In the genomic region with DNA sequence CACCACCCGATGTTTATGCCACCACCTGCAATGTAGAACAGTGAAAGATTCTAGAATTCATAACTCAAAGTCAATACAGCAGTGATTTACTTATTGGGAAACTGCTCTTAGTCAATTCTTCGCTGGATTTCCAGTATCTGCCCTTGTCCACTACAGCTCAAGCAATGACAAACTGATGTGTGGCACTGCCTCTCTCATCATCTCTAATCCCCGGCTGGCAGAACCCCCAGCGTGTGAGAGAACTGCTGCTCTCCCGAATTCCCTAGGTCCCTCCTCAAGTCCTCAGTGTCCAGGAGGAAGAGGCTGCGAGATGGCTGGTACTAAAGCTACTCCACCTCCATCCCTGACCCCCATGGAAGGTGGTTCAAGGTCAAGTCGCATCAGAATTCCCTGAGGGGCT, we compare ENCODE assay signal across 9 cellular contexts. TPM values are rescaled to one million over a fixed set of nuclear protein-coding genes. Genes with fewer than 3 reads are reported as not detected.
DNase-seq lines count a peak whose midpoint lies in the region; ATAC-seq lines count a peak whose summit lies in the region.
"Had no signal": no experiment of that assay in that cellular context is flagged by ENCODE, and none has a peak within 500 bp of the region (broad histone marks: within the 10 kb centered on the region; RNA-seq: fewer than 3 reads in every experiment).

No MANE protein-coding gene starts in this region.

- H3K4me3 ChIP-seq in SJCRH30 (peak overlapping the region; percentile 79), skeletal muscle tissue (ENCODE audit: low read length in 3 of 3) (peak overlapping the region; percentile 15 to 95 (median 29))

- H3K9me3 ChIP-seq in SJCRH30 (replicated peaks) (no peaks in the 10 kb centered on the region), skeletal muscle tissue (ENCODE audit: control insufficient read depth in 3 of 3, low read length in 3 of 3) (no peaks in the 10 kb centered on the region)
- H3K9me3 ChIP-seq: upper lobe of left lung had no signal

- H3K27ac ChIP-seq in SJCRH30 (no peak overlapping the region), skeletal muscle tissue (ENCODE audit: low read depth, low read length) (no peak overlapping the region)

- H3K36me3 ChIP-seq in SJCRH30 (no peaks in the 10 kb centered on the region; the same call in 1 of the 2 replicates), skeletal muscle tissue (ENCODE audit: control insufficient read depth in 3 of 3, insufficient read depth in 3 of 3, low read length in 3 of 3) (peaks cover 0 to 8% (median 5%) of the 10 kb centered on the region in 3 donors)

- intact Hi-C loops in head of caudate nucleus (cut with DNase I): loop anchor here (5.0 kb wide), 2 partner anchors 34 to 46 kb away; partner anchors contain the start of genes RBFA and SLC66A2

- H3K4me1 ChIP-seq in SJCRH30: no peaks in the 10 kb centered on the region
- peaks cover 13 to 19% (median 18%) of the 10 kb centered on the region in 3 donors for H3K4me1 ChIP-seq in skeletal muscle tissue (ENCODE audit: control insufficient read depth in 3 of 3, insufficient read depth in 3 of 3, low read length in 3 of 3)

- H3K27me3 ChIP-seq in SJCRH30 (no peaks in the 10 kb centered on the region), skeletal muscle tissue (ENCODE audit: control insufficient read depth in 3 of 3, insufficient read depth in 3 of 3, low read length in 3 of 3) (no peaks in the 10 kb centered on the region)
- H3K27me3 ChIP-seq: upper lobe of left lung had no signal

- no peak for ATAC-seq in GM18498 (IDR thresholded peaks at IDR 0.05; ENCODE audit: unreplicated experiment)

- DNase-seq in NCI-H82 (lab: John Stamatoyannopoulos, UW) (peak; percentile 52), NCI-H82 treated with DMSO at 0.1 percent for 48 hours (lab: John Stamatoyannopoulos, UW; ENCODE audit: unreplicated experiment) (no peak), SJCRH30 (no peak), fibroblast of peridontal ligament (ENCODE audit: extremely low read depth) (peak; percentile 8), CD1c-positive myeloid dendritic cell (ENCODE audit: extremely low spot score) (no peak), head of caudate nucleus (no peak)
- DNase-seq: upper lobe of left lung had no signal

- H3K9ac ChIP-seq in skeletal muscle tissue (ENCODE audit: low read depth in 1 of 3, low read length in 3 of 3): peak overlapping the region in 2 of 3 donors; percentile 82 to 96

RNA-seq across cellular contexts. Expression of gene TXNL4A, which starts 1.6 kb away (rescaled TPM):
- 59.4 and 60.7 TPM in 2 replicates for total RNA-seq in SJCRH30 (2014; rRNA removed; shearing (Covaris generic))
- total RNA-seq in skeletal muscle tissue: 30.8 TPM

RNA-seq across cellular contexts. Expression of gene HSBP1L1, which starts 22.3 kb away (rescaled TPM):
- not detected in 2 replicates for total RNA-seq in SJCRH30 (2014; rRNA removed; shearing (Covaris generic))
- 2.1 TPM for total RNA-seq in skeletal muscle tissue

RNA-seq across cellular contexts. Expression of gene SLC66A2, which starts 35.3 kb away (rescaled TPM):
- 14.2 and 16.3 TPM in 2 replicates for total RNA-seq in SJCRH30 (2014; rRNA removed; shearing (Covaris generic))
- total RNA-seq in skeletal muscle tissue: 20.4 TPM

RNA-seq across cellular contexts. Expression of gene RBFA, which starts 47.5 kb away (rescaled TPM):
- total RNA-seq in SJCRH30 (2014; rRNA removed; shearing (Covaris generic)): 24.0 and 26.1 TPM in 2 replicates
- total RNA-seq in skeletal muscle tissue: 30.8 TPM

Comparison
In these comparisons a context has a peak if more than half of its experiments do, and no peak if none do; other contexts are left out.
1. DNase-seq: peak in NCI-H82 (single experiment) and fibroblast of peridontal ligament (single experiment); none in NCI-H82 treated with DMSO at 0.1 percent for 48 hours (single experiment), SJCRH30 (0 of 2), CD1c-positive myeloid dendritic cell (single experiment) and head of caudate nucleus (0 of 42).